In the genomic region with DNA sequence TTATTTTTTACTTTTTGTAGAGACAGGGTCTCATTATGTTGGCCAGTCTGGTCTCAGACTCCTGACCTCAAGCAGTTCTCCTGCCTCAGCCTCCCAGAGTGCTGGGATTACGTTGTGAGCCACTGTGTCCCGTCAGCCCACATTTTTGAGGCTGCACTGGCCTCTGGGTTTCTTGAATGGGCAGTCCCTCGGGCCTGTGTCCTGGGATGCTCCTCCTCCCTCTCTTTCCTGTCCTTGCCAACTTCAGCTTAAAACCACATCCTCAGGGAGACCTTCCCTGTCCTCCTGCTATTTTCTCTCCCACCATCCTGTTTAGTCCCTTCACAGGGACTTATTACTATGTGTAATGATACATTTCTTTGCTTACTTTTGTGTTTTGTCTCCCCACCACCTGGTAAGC, we compare ENCODE assay signal across 22 cellular contexts. TPM values are rescaled to one million over a fixed set of nuclear protein-coding genes. Genes with fewer than 3 reads are reported as not detected.
DNase-seq lines count a peak whose midpoint lies in the region; TF ChIP-seq lines count a peak whose summit lies in the region.
"Had no signal": no experiment of that assay in that cellular context is flagged by ENCODE, and none has a peak within 500 bp of the region (broad histone marks: within the 10 kb centered on the region; RNA-seq: fewer than 3 reads in every experiment).

No MANE protein-coding gene starts in this region.

- H3K27ac ChIP-seq in osteoblast (ENCODE audit: low read depth, low read length) (no peak overlapping the region), uterus (no peak overlapping the region)
- H3K27ac ChIP-seq: sigmoid colon, tibial artery had no signal

- H3K4me2 ChIP-seq in osteoblast (ENCODE audit: insufficient read depth, low read length), result no peak overlapping the region

- no peaks in the 10 kb centered on the region for H3K9me3 ChIP-seq in osteoblast (ENCODE audit: low read depth, low read length)
- H3K9me3 ChIP-seq in uterus, result no peaks in the 10 kb centered on the region
- H3K9me3 ChIP-seq: sigmoid colon, tibial artery had no signal

- H3K36me3 ChIP-seq in osteoblast (ENCODE audit: insufficient read depth, low read length), result no peaks in the 10 kb centered on the region
- H3K36me3 ChIP-seq in uterus, result no peaks in the 10 kb centered on the region
- H3K36me3 ChIP-seq: sigmoid colon, tibial artery had no signal

- H3K4me3 Mint-ChIP-seq in dendritic cell treated with granulocyte-macrophage colony-stimulating factor and Interleukin-4, amounts not matched to agents 40 ng/mL and 50 ng/mL, for 4 days, result no peak overlapping the region
- no peak overlapping the region for H3K4me3 Mint-ChIP-seq in nephron progenitor cell
- H3K4me3 Mint-ChIP-seq: naive B cell, T-cell had no signal

- no peak for TF ChIP-seq POLR2A in uterus (IDR thresholded peaks at IDR 0.05)

- no peak overlapping the region for H3K4me3 ChIP-seq in osteoblast (ENCODE audit: insufficient read depth, low read length)
- no peak overlapping the region for H3K4me3 ChIP-seq in uterus
- H3K4me3 ChIP-seq: sigmoid colon, tibial artery had no signal

- no peaks in the 10 kb centered on the region for H3K27me3 Mint-ChIP-seq in dendritic cell treated with granulocyte-macrophage colony-stimulating factor and Interleukin-4, amounts not matched to agents 40 ng/mL and 50 ng/mL, for 4 days
- H3K27me3 Mint-ChIP-seq in nephron progenitor cell (ENCODE audit: low read depth, poor library complexity), result peaks cover 8% of the 10 kb centered on the region
- H3K27me3 Mint-ChIP-seq: naive B cell, T-cell had no signal

- H2AFZ ChIP-seq in osteoblast (ENCODE audit: low read length), result peak overlapping the region; percentile 16

- H3K27ac Mint-ChIP-seq in dendritic cell treated with granulocyte-macrophage colony-stimulating factor and Interleukin-4, amounts not matched to agents 40 ng/mL and 50 ng/mL, for 4 days, result peak overlapping the region; percentile 41
- H3K27ac Mint-ChIP-seq in nephron progenitor cell, result no peak overlapping the region

- no peaks in the 10 kb centered on the region for H3K36me3 Mint-ChIP-seq in dendritic cell treated with granulocyte-macrophage colony-stimulating factor and Interleukin-4, amounts not matched to agents 40 ng/mL and 50 ng/mL, for 4 days (ENCODE audit: low read depth)
- H3K36me3 Mint-ChIP-seq in nephron progenitor cell (ENCODE audit: low read depth), result no peaks in the 10 kb centered on the region
- H3K36me3 Mint-ChIP-seq: naive B cell, T-cell had no signal

- intact Hi-C loops in dendritic cell treated with granulocyte-macrophage colony-stimulating factor and Interleukin-4, amounts not matched to agents 40 ng/mL and 50 ng/mL, for 4 days (cut with micrococcal nuclease), result no loop called here
- intact Hi-C loops in uterus (cut with DNase I; ENCODE audit: low total_unique reads), result no loop called here

- H4K20me1 ChIP-seq in osteoblast (ENCODE audit: insufficient read depth, low read length), result no peaks in the 10 kb centered on the region

- no peaks in the 10 kb centered on the region for H3K79me2 ChIP-seq in osteoblast (ENCODE audit: insufficient read depth, low read length)

- peak; percentile 86 for DNase-seq in EH (ENCODE audit: low read depth)
- DNase-seq in M059J (ENCODE audit: low read depth), result peak; percentile 83
- DNase-seq in osteoblast (ENCODE audit: insufficient read length, low spot score, missing footprints), result no peak
- no peak for DNase-seq in nephron progenitor cell
- no peak for DNase-seq in hippocampal formation (lab: John Stamatoyannopoulos, UW)
- no peak for DNase-seq in uterus
- DNase-seq: activated CD4-positive, alpha-beta T cell treated with anti-CD3 and anti-CD28 coated beads, Interleukin-2, amount 50 U/mL, for 1 hour; activated CD8-positive, alpha-beta memory T cell treated with anti-CD3 and anti-CD28 coated beads, Interleukin-2, amount 50 U/mL, for 48 hours; activated effector memory CD4-positive, alpha-beta T cell treated with Interleukin-2 at 50 U/mL for 16 hours; AML-193; cortex of kidney; DMS79 treated with DMSO at 0.1 percent for 48 hours; H7; naive B cell; NCI-H1417; NCI-H524; posterior cingulate gyrus; sigmoid colon; stimulated activated naive CD8-positive, alpha-beta T cell treated with anti-CD3 and anti-CD28 coated beads, Interleukin-15, Interleukin-2, amounts not matched to agents 100 U/mL and 50 U/mL, for 24 hours; T-cell; tibial artery had no signal

- peaks cover 57% of the 10 kb centered on the region for H3K4me1 Mint-ChIP-seq in dendritic cell treated with granulocyte-macrophage colony-stimulating factor and Interleukin-4, amounts not matched to agents 40 ng/mL and 50 ng/mL, for 4 days (ENCODE audit: low read depth)
- peaks cover 15% of the 10 kb centered on the region for H3K4me1 Mint-ChIP-seq in nephron progenitor cell

- no peaks in the 10 kb centered on the region for H3K9me3 Mint-ChIP-seq in dendritic cell treated with granulocyte-macrophage colony-stimulating factor and Interleukin-4, amounts not matched to agents 40 ng/mL and 50 ng/mL, for 4 days
- no peaks in the 10 kb centered on the region for H3K9me3 Mint-ChIP-seq in nephron progenitor cell
- H3K9me3 Mint-ChIP-seq: naive B cell, T-cell had no signal

- TF ChIP-seq CTCF in osteoblast (IDR thresholded peaks at IDR 0.05; ENCODE audit: extremely low read depth, low read depth, low read length), result no peak
- no peak for TF ChIP-seq CTCF in nephron progenitor cell (IDR thresholded peaks at IDR 0.05)
- TF ChIP-seq CTCF in uterus (IDR thresholded peaks at IDR 0.05), result no peak

- H3K4me1 ChIP-seq in osteoblast (ENCODE audit: insufficient read depth, low read length) (peaks cover 25% of the 10 kb centered on the region), uterus (no peaks in the 10 kb centered on the region)
- H3K4me1 ChIP-seq: tibial artery had no signal

- no peaks in the 10 kb centered on the region for H3K27me3 ChIP-seq in osteoblast (ENCODE audit: insufficient read depth, low read length)
- H3K27me3 ChIP-seq in uterus, result no peaks in the 10 kb centered on the region
- H3K27me3 ChIP-seq: sigmoid colon, tibial artery had no signal

RNA-seq across cellular contexts. Expression of a gene that starts 31.4 kb away (rescaled TPM):
- total RNA-seq in M059J (2014; rRNA removed; shearing (Covaris generic)), result 4.8 and 12.2 TPM in 2 replicates
- total RNA-seq in osteoblast, result 63.0 and 86.0 TPM in 2 replicates
- 10 to 100 TPM; 25.6 to 68.2 (median 32.9) TPM for total RNA-seq in uterus

Comparison
In these comparisons a context has a peak if more than half of its experiments do, and no peak if none do; other contexts are left out.
1. DNase-seq: peak in EH (single experiment) and M059J (single experiment); none in osteoblast (single experiment), nephron progenitor cell (single experiment), hippocampal formation (0 of 2) and uterus (0 of 2).